Comparison of ENCODE assay signal across 1 cellular context in the genomic region with DNA sequence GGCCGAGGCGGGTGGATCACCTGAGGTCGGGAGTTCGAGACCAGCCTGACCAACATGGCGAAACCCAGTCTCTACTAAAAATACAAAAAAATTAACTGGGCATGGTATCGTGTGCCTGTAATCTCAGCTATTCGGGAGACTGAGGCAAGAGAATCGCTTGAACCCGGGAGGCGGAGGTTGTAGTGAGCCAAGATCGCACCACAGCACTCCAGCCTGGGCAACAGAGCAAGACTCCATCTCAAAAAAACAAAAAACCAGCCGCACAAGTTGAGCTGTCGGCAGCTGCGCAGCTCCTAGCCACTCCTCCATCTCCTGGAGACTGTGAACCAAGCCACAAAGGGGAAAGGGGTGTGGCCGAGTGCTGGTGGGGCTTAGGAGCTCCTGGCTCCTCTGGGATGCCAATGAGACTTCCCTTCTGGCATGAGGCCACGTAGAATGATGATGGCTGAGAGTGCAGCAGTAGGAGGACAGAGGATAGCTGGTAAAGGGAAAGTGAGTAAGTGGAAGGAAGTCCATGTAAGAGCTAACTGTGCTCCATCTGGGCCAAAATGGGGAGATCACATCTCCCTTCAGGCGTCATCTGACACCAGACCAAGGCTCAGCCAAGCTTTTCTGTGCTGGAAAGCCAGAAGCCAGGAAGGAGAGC.
TF ChIP-seq lines count a peak whose summit lies in the region.

No MANE protein-coding gene starts in this region.

TF ChIP-seq in endothelial cell of umbilical vein, 7 proteins besides CTCF, POLR2A, EP300 and RAD21:
- peak; percentile 50 for TF ChIP-seq GATA2 (IDR thresholded peaks at IDR 0.05; ENCODE audit: insufficient read depth, insufficient read length, low read depth, low read length)
- peak; percentile 34 for TF ChIP-seq FOS (IDR thresholded peaks at IDR 0.05; ENCODE audit: borderline replicate concordance, insufficient read depth, low read length)
